23 cellular contexts compared by ENCODE assay signal in genomic region chr6:130320908-130321307, GRCh38. TPM values are rescaled to one million over a fixed set of nuclear protein-coding genes. Genes with fewer than 3 reads are reported as not detected.
"Had no signal": no experiment of that assay in that cellular context is flagged by ENCODE, and none has a peak within 500 bp of the region (broad histone marks: within the 10 kb centered on the region; RNA-seq: fewer than 3 reads in every experiment).

No MANE protein-coding gene starts in this region.

- FAIRE-seq: endothelial cell of umbilical vein had no signal

- H3K4me3 ChIP-seq: coronary artery, gastroesophageal sphincter, mucosa of descending colon, psoas muscle, right lobe of liver, testis, tibial nerve, upper lobe of right lung, vagina had no signal

- H3K9me3 ChIP-seq: gastroesophageal sphincter, mucosa of descending colon, neutrophil, psoas muscle, right lobe of liver, testis, tibial nerve, upper lobe of right lung, vagina had no signal

- H3K27me3 ChIP-seq: gastroesophageal sphincter, neutrophil, right lobe of liver, testis, tibial nerve, upper lobe of right lung, vagina had no signal

- H3K9me3 Mint-ChIP-seq: endodermal cell; naive thymus-derived CD8-positive, alpha-beta T cell; stimulated activated naive B cell treated with anti-CD40 and anti-IgM and Interleukin-4, amounts not matched to agents 10 μg/mL and 1 μg/mL and 100 μg/mL, for 72 hours; stimulated activated naive CD8-positive, alpha-beta T cell treated with anti-CD3 and anti-CD28 coated beads, Interleukin-15, amount 100 ng/mL, for 72 hours had no signal

- H3K27me3 Mint-ChIP-seq: naive thymus-derived CD8-positive, alpha-beta T cell; stimulated activated naive B cell treated with anti-CD40 and anti-IgM and Interleukin-4, amounts not matched to agents 10 μg/mL and 1 μg/mL and 100 μg/mL, for 72 hours; stimulated activated naive CD8-positive, alpha-beta T cell treated with anti-CD3 and anti-CD28 coated beads, Interleukin-15, amount 100 ng/mL, for 72 hours had no signal

- H3K4me1 Mint-ChIP-seq: endodermal cell; stimulated activated naive B cell treated with anti-CD40 and anti-IgM and Interleukin-4, amounts not matched to agents 10 μg/mL and 1 μg/mL and 100 μg/mL, for 72 hours; stimulated activated naive CD8-positive, alpha-beta T cell treated with anti-CD3 and anti-CD28 coated beads, Interleukin-15, amount 100 ng/mL, for 72 hours had no signal

- H3K27ac Mint-ChIP-seq: endodermal cell; stimulated activated naive B cell treated with anti-CD40 and anti-IgM and Interleukin-4, amounts not matched to agents 10 μg/mL and 1 μg/mL and 100 μg/mL, for 72 hours; stimulated activated naive CD8-positive, alpha-beta T cell treated with anti-CD3 and anti-CD28 coated beads, Interleukin-15, amount 100 ng/mL, for 72 hours had no signal

- H3K4me3 Mint-ChIP-seq: endodermal cell; naive thymus-derived CD8-positive, alpha-beta T cell; stimulated activated naive B cell treated with anti-CD40 and anti-IgM and Interleukin-4, amounts not matched to agents 10 μg/mL and 1 μg/mL and 100 μg/mL, for 72 hours; stimulated activated naive CD8-positive, alpha-beta T cell treated with anti-CD3 and anti-CD28 coated beads, Interleukin-15, amount 100 ng/mL, for 72 hours had no signal

- H3K36me3 Mint-ChIP-seq: naive thymus-derived CD8-positive, alpha-beta T cell; stimulated activated naive B cell treated with anti-CD40 and anti-IgM and Interleukin-4, amounts not matched to agents 10 μg/mL and 1 μg/mL and 100 μg/mL, for 72 hours had no signal

- H3K4me1 ChIP-seq: gastroesophageal sphincter, psoas muscle, right lobe of liver, upper lobe of right lung, vagina had no signal

- H3K36me3 ChIP-seq: gastroesophageal sphincter, neutrophil, right lobe of liver, tibial nerve, upper lobe of right lung, vagina had no signal

- DNase-seq: effector CD4-positive, alpha-beta T cell; endodermal cell; glutamatergic neuron; mammary epithelial cell; mucosa of descending colon; naive thymus-derived CD8-positive, alpha-beta T cell; psoas muscle; retina; right lobe of liver; stimulated activated CD4-positive, alpha-beta T cell treated with anti-CD3 and anti-CD28 coated beads, Interleukin-15, amount 100 ng/mL, for 24 hours; stimulated activated CD4-positive, alpha-beta T cell treated with anti-CD3 and anti-CD28 coated beads, Interleukin-1b, Interleukin-23, amount 100 ng/mL, for 48 hours; stimulated activated CD4-positive, alpha-beta T cell treated with anti-CD3 and anti-CD28 coated beads, Interleukin-4, amount 100 ng/mL, for 24 hours; stimulated activated naive B cell treated with anti-CD40 and anti-IgM and Interleukin-4, amounts not matched to agents 10 μg/mL and 1 μg/mL and 100 μg/mL, for 72 hours; stimulated activated naive CD8-positive, alpha-beta T cell treated with anti-CD3 and anti-CD28 coated beads, Interleukin-15, amount 100 ng/mL, for 72 hours; testis; upper lobe of right lung had no signal

- ATAC-seq: gastroesophageal sphincter; left lobe of liver; mucosa of descending colon; naive thymus-derived CD8-positive, alpha-beta T cell; psoas muscle; right lobe of liver; stimulated activated naive B cell treated with anti-CD40 and anti-IgM and Interleukin-4, amounts not matched to agents 10 μg/mL and 1 μg/mL and 100 μg/mL, for 72 hours; stimulated activated naive CD8-positive, alpha-beta T cell treated with anti-CD3 and anti-CD28 coated beads, Interleukin-15, amount 100 ng/mL, for 72 hours; upper lobe of right lung had no signal

- H3K27ac ChIP-seq: coronary artery, gastroesophageal sphincter, neutrophil, psoas muscle, right lobe of liver, testis, tibial nerve, upper lobe of right lung, vagina had no signal

RNA-seq across cellular contexts. Expression of gene TMEM200A, which starts 44.9 kb away (rescaled TPM):
- polyA plus RNA-seq: naive thymus-derived CD8-positive, alpha-beta T cell had no signal
